Comparison of ENCODE assay signal across 9 cellular contexts in the genomic region with DNA sequence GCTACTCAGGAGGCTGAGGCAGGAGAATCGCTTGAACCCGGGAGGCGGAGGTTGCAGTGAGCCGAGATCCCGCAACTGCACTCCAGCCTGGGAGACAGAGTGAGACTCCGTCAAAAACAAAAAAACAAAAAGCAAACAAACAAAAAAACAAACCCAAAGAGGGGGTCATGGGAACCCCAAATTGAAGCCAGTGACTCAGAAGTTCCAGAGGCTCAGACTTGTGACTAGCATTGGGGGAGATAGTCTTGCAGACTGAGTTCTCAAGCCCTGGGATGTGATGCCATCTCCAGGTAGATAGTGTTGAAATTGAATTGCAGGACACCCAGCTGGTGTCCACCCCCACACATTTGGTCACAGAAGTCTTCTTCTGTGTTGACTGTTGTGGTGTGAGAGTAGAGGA. TPM values are rescaled to one million over a fixed set of nuclear protein-coding genes. Genes with fewer than 3 reads are reported as not detected.
DNase-seq lines count a peak whose midpoint lies in the region; ATAC-seq and TF ChIP-seq lines count a peak whose summit lies in the region.
"Had no signal": no experiment of that assay in that cellular context is flagged by ENCODE, and none has a peak within 500 bp of the region (broad histone marks: within the 10 kb centered on the region; RNA-seq: fewer than 3 reads in every experiment).

No MANE protein-coding gene starts in this region.

- intact Hi-C loops in breast epithelium (cut with DNase I; ENCODE audit: low total_unique reads) = no loop called here

- no peaks in the 10 kb centered on the region for H3K9me3 ChIP-seq in breast epithelium
- no peaks in the 10 kb centered on the region for H3K9me3 ChIP-seq in mesodermal cell (ENCODE audit: control insufficient read depth, low read length)
- H3K9me3 ChIP-seq: pancreas had no signal

- H3K27ac ChIP-seq in breast epithelium (peak overlapping the region; percentile 79 to 86), mesodermal cell (ENCODE audit: low read depth, low read length, severe bottlenecking) (peak overlapping the region; percentile 62)

- DNase-seq in GM03348 (ENCODE audit: low spot score) (peak; percentile 24), NCI-H226 (peak; percentile 53), breast epithelium (ENCODE audit: low spot score in 2 of 2) (no peak), GOT3 (lab: John Stamatoyannopoulos, UW) (no peak), NCI-H1092 (lab: John Stamatoyannopoulos, UW) (no peak)

- TF ChIP-seq POLR2A in breast epithelium (IDR thresholded peaks at IDR 0.05) = no peak

- TF ChIP-seq CTCF in breast epithelium (IDR thresholded peaks at IDR 0.05) = no peak

- H3K4me1 ChIP-seq in breast epithelium (peaks cover 4 to 6% of the 10 kb centered on the region in 2 donors), mesodermal cell (ENCODE audit: control insufficient read depth, insufficient read depth, low read length, poor library complexity, severe bottlenecking) (peaks cover 21% of the 10 kb centered on the region)
- H3K4me1 ChIP-seq: pancreas had no signal

- ATAC-seq in GM18873 (IDR thresholded peaks at IDR 0.05; ENCODE audit: low FRiP score, unreplicated experiment) = no peak
- no peak for ATAC-seq in GM18498 (IDR thresholded peaks at IDR 0.05; ENCODE audit: unreplicated experiment)

- H3K4me3 ChIP-seq in breast epithelium = no peak overlapping the region
- no peak overlapping the region for H3K4me3 ChIP-seq in mesodermal cell (ENCODE audit: extremely low read depth, insufficient read depth, low read length, poor library complexity, severe bottlenecking)
- H3K4me3 ChIP-seq: pancreas had no signal

- no peaks in the 10 kb centered on the region for H3K27me3 ChIP-seq in breast epithelium
- H3K27me3 ChIP-seq: pancreas had no signal

- no CpG with 5 or more reads among the region's 6 CpGs for WGBS in mesodermal cell (ENCODE audit: insufficient coverage in 2 of 2), 2 experiments

- no peaks in the 10 kb centered on the region for H3K36me3 ChIP-seq in breast epithelium
- H3K36me3 ChIP-seq in mesodermal cell (ENCODE audit: control insufficient read depth, insufficient read depth, low read length) = no peaks in the 10 kb centered on the region
- H3K36me3 ChIP-seq: pancreas had no signal

RNA-seq across cellular contexts. Expression of a gene that starts 24.9 kb away (rescaled TPM):
- total RNA-seq in breast epithelium = 100 to 1,000 TPM; 400 to 717 (median 589) TPM
- polyA plus RNA-seq in mesodermal cell (2013, experiment 1 of 2) = 1,433 TPM
- 1,329 TPM for polyA plus RNA-seq in mesodermal cell (2013, experiment 2 of 2)

RNA-seq across cellular contexts. Expression of a gene that starts 42.3 kb away (rescaled TPM):
- total RNA-seq in breast epithelium = not detected
- not detected for polyA plus RNA-seq in mesodermal cell (2013, experiment 1 of 2)
- not detected for polyA plus RNA-seq in mesodermal cell (2013, experiment 2 of 2)
- total RNA-seq: pancreas had no signal
- polyA plus RNA-seq: pancreas had no signal

Comparison
In these comparisons a context has a peak if more than half of its experiments do, and no peak if none do; other contexts are left out.
1. DNase-seq: peak in GM03348 (single experiment) and NCI-H226 (single experiment); none in breast epithelium (0 of 2), GOT3 (single experiment) and NCI-H1092 (single experiment).